ENCODE assay signal across 21 cellular contexts in the genomic region with DNA sequence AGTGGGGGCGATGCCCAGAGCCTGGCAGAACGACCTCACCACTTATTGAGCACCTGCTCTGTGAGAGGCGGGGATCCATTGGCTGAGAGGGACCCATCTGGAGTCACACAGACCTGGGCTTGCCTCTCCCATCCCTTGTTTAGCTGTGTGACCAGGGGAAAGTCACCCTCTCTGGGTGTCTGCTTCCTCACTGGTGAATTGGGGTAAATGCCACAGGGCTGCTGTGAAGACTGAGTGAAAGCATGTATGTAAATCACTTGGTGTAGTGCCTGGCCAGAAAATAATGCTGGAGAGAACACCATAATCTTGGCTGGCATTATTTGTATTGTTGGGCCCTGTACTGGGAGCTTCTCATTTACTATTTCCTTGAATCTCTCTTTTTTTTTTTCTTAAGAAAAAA.
"Had no signal": no experiment of that assay in that cellular context is flagged by ENCODE, and none has a peak within 500 bp of the region (broad histone marks: within the 10 kb centered on the region; RNA-seq: fewer than 3 reads in every experiment).

No MANE protein-coding gene starts in this region.

- H3K27ac ChIP-seq: RWPE1, SJCRH30 had no signal

- H3K4me3 ChIP-seq: MG63, SJCRH30 had no signal

- H3K36me3 ChIP-seq: MG63, SJCRH30 had no signal

- H3K27me3 ChIP-seq: MG63, SJCRH30 had no signal

- ATAC-seq: Panc1, PC-3, SK-N-SH treated with all-trans-retinoic acid at 6 μM for 48 hours had no signal

- H3K9me3 ChIP-seq: MG63, SJCRH30 had no signal

- DNase-seq: Karpas-422, KG1, MG63, NCI-H1092, NCI-H1105 treated with DMSO at 0.1 percent for 48 hours, NCI-H1417 treated with DMSO at 0.1 percent for 48 hours, NCI-H146, NCI-H1694 treated with DMSO at 0.1 percent for 48 hours, NCI-H1930, NCI-H2081, NCI-H2107, NCI-H2227 treated with DMSO at 0.1 percent for 48 hours, NCI-H524, NCI-H526 treated with DMSO at 0.1 percent for 48 hours, NCI-H748 treated with DMSO at 0.1 percent for 48 hours, PC-3, SHP77, SJCRH30 had no signal
